22 cellular contexts compared by ENCODE assay signal in genomic region chr6:27546522-27546921, GRCh38.
"Had no signal": no experiment of that assay in that cellular context is flagged by ENCODE, and none has a peak within 500 bp of the region (broad histone marks: within the 10 kb centered on the region; RNA-seq: fewer than 3 reads in every experiment).

No MANE protein-coding gene starts in this region.

- H3K27ac ChIP-seq: epithelial cell of prostate, esophagus squamous epithelium, gastroesophageal sphincter, spleen, testis, tibial nerve, upper lobe of right lung, vagina had no signal

- H3K9me3 ChIP-seq: esophagus squamous epithelium, testis, upper lobe of right lung, vagina had no signal

- H3K4me3 ChIP-seq: esophagus squamous epithelium, gastroesophageal sphincter, lung, spleen, testis, tibial nerve, upper lobe of right lung, vagina had no signal

- DNase-seq: effector memory CD8-positive, alpha-beta T cell; esophagus squamous epithelium; left colon; left ventricle myocardium superior; mesenchymal stem cell; midbrain; posterior cingulate gyrus; spleen; stimulated activated CD4-positive, alpha-beta T cell treated with anti-CD3 and anti-CD28 coated beads, Interleukin-15, amount 100 ng/mL, for 24 hours; stimulated activated CD4-positive, alpha-beta T cell treated with anti-CD3 and anti-CD28 coated beads, Interleukin-1b, Interleukin-23, amount 100 ng/mL, for 48 hours; stimulated activated CD4-positive, alpha-beta T cell treated with anti-CD3 and anti-CD28 coated beads, Interleukin-4, amount 100 ng/mL, for 4 hours; stimulated activated naive B cell treated with anti-CD40 and anti-IgM and Interleukin-4, amounts not matched to agents 10 μg/mL and 1 μg/mL and 100 μg/mL, for 72 hours; stimulated activated naive CD8-positive, alpha-beta T cell treated with anti-CD3 and anti-CD28 coated beads, Interleukin-15, amount 100 ng/mL, for 72 hours; testis; upper lobe of right lung had no signal

- H3K4me1 ChIP-seq: testis, upper lobe of right lung had no signal

- H3K27me3 ChIP-seq: testis had no signal

- H3K36me3 ChIP-seq: esophagus squamous epithelium, gastroesophageal sphincter, spleen, tibial nerve, upper lobe of right lung, vagina had no signal

- ATAC-seq: effector memory CD8-positive, alpha-beta T cell; gastroesophageal sphincter; left colon; left ventricle myocardium superior; natural killer cell treated with Interleukin-12 subunit alpha and Interleukin-12 subunit beta and Interleukin-15 and Interleukin-18, amount 100 ng/mL, for 72 hours; sciatic nerve; stimulated activated naive B cell treated with anti-CD40 and anti-IgM and Interleukin-4, amounts not matched to agents 10 μg/mL and 1 μg/mL and 100 μg/mL, for 72 hours; upper lobe of right lung had no signal
